In the genomic region with DNA sequence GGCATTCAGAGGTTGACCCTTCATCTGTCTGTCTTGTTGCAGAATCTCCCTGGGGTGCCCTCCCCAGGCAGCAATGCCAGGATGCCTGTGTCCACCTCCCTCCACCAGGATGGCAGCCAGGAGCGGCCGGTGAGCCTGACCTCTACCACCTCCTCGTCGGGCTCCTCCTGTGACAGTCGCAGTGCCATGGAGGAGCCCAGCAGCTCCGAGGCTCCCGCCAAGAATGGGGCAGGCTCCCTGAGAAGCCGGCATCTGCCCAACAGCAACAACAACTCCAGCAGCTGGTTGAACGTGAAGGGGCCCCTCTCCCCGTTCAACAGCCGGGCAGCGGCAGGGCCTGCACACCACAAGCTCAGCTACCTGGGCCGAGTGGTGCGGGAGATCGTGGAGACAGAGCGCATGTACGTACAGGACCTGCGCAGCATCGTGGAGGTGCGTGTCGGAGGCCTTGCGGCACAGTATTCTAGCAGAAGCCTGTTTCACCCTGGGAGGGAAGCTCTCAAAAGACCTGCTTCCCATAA, we compare ENCODE assay signal across 16 cellular contexts. TPM values are rescaled to one million over a fixed set of nuclear protein-coding genes. Genes with fewer than 3 reads are reported as not detected.
DNase-seq lines count a peak whose midpoint lies in the region; ATAC-seq and TF ChIP-seq lines count a peak whose summit lies in the region.
"Had no signal": no experiment of that assay in that cellular context is flagged by ENCODE, and none has a peak within 500 bp of the region (broad histone marks: within the 10 kb centered on the region; RNA-seq: fewer than 3 reads in every experiment).

No MANE protein-coding gene starts in this region.

- H3K27ac Mint-ChIP-seq in effector memory CD8-positive, alpha-beta T cell: peak overlapping the region; percentile 91 to 93

- DNase-seq in left cardiac atrium (peak; percentile 21), cardiac septum (ENCODE audit: low spot score) (no peak), mucosa of descending colon (peak in 2 of 3 donors; percentile 42 to 58), upper lobe of right lung (peak; percentile 56), Ammon's horn (ENCODE audit: low spot score) (no peak), NCI-H128 (lab: John Stamatoyannopoulos, UW; ENCODE audit: unreplicated experiment) (no peak)
- DNase-seq in effector memory CD8-positive, alpha-beta T cell: no peak
- DNase-seq: activated CD4-positive, alpha-beta T cell treated with anti-CD3 and anti-CD28 coated beads, Interleukin-2, amount 50 U/mL, for 1 hour; activated naive CD4-positive, alpha-beta T cell; foreskin fibroblast; hippocampal formation; NCI-H1694 treated with DMSO at 0.1 percent for 48 hours; NCI-H226 had no signal

- no peaks in the 10 kb centered on the region for H3K27me3 Mint-ChIP-seq in effector memory CD8-positive, alpha-beta T cell

- no peak for TF ChIP-seq CTCF in mucosa of descending colon (IDR thresholded peaks at IDR 0.05)
- TF ChIP-seq CTCF in upper lobe of right lung (IDR thresholded peaks at IDR 0.05): no peak

- peak overlapping the region; percentile 29 to 55 for H3K4me3 Mint-ChIP-seq in effector memory CD8-positive, alpha-beta T cell
- H3K4me3 Mint-ChIP-seq: neural crest cell had no signal

- H3K4me1 ChIP-seq in mucosa of descending colon (ENCODE audit: low read depth) (peaks cover 37% of the 10 kb centered on the region), upper lobe of right lung (peaks cover 11% of the 10 kb centered on the region)

- H3K9me3 ChIP-seq in mucosa of descending colon (no peaks in the 10 kb centered on the region), upper lobe of right lung (no peaks in the 10 kb centered on the region)
- H3K9me3 ChIP-seq: suprapubic skin had no signal

- no peak overlapping the region for H3K27ac ChIP-seq in upper lobe of right lung
- H3K27ac ChIP-seq: suprapubic skin had no signal

- ATAC-seq in left cardiac atrium (no peak), mucosa of descending colon (no peak), upper lobe of right lung (no peak), HG03095 (IDR thresholded peaks at IDR 0.05; ENCODE audit: unreplicated experiment) (no peak)
- no peak for ATAC-seq in effector memory CD8-positive, alpha-beta T cell (replicated peaks)

- no peak overlapping the region for H3K4me3 ChIP-seq in mucosa of descending colon
- H3K4me3 ChIP-seq in upper lobe of right lung: no peak overlapping the region
- H3K4me3 ChIP-seq: suprapubic skin had no signal

- H3K36me3 Mint-ChIP-seq in effector memory CD8-positive, alpha-beta T cell (ENCODE audit: insufficient read depth): peaks cover 46% of the 10 kb centered on the region

- H3K36me3 ChIP-seq in mucosa of descending colon (ENCODE audit: low read depth) (no peaks in the 10 kb centered on the region), upper lobe of right lung (peaks cover 35% of the 10 kb centered on the region)

- no peaks in the 10 kb centered on the region for H3K27me3 ChIP-seq in upper lobe of right lung
- H3K27me3 ChIP-seq: suprapubic skin had no signal

- no peaks in the 10 kb centered on the region for H3K9me3 Mint-ChIP-seq in effector memory CD8-positive, alpha-beta T cell
- H3K9me3 Mint-ChIP-seq: neural crest cell had no signal

- intact Hi-C loops in left cardiac atrium (cut with DNase I) (no loop called here), cardiac septum (cut with DNase I) (no loop called here), mucosa of descending colon (cut with DNase I, micrococcal nuclease) (no loop called here), upper lobe of right lung (cut with DNase I) (no loop called here)

- peaks cover 53 to 75% of the 10 kb centered on the region in 2 donors for H3K4me1 Mint-ChIP-seq in effector memory CD8-positive, alpha-beta T cell (ENCODE audit: low read depth in 2 of 2)

RNA-seq across cellular contexts. Expression of a gene that starts 23.4 kb away (rescaled TPM):
- total RNA-seq in left cardiac atrium: 10 to 100 TPM; 29.4 to 37.7 TPM
- 22.5 TPM for total RNA-seq in cardiac septum
- total RNA-seq in mucosa of descending colon: 10 to 100 TPM; 72.0 to 96.6 (median 91.4) TPM
- total RNA-seq in upper lobe of right lung: 34.5 TPM

Comparison
In these comparisons a context has a peak if more than half of its experiments do, and no peak if none do; other contexts are left out.
1. DNase-seq: peak in left cardiac atrium (single experiment), mucosa of descending colon (2 of 3) and upper lobe of right lung (single experiment); none in cardiac septum (single experiment), effector memory CD8-positive, alpha-beta T cell (0 of 3), Ammon's horn (single experiment) and NCI-H128 (single experiment).